In the genomic region with DNA sequence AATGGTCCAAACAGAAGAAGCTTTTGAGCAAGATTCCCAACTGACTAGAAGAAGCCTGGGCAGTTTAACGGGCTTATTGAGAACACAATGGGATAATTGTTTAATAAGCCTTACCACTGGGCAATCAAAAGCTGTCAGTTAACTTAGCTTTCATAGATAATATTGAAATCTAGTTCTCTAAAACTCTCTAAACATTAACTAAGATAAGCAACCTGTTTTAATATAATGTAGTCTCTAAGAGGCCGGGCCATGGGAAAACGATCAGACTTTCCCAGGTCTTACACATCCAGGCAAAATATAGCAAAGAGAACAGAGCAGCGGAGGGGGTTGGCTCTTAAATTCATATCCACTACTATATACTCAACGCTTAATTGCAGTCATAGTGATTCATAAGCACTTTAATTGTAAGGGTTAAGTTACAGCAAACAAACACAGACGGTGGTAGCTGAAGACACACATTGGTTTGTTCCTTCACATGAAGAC, we compare ENCODE assay signal across 1 cellular context.
TF ChIP-seq lines count a peak whose summit lies in the region.

No MANE protein-coding gene starts in this region.

TF ChIP-seq in HEK293, 187 proteins besides CTCF, POLR2A, EP300 and RAD21 (continued from another document and continues in another):
- 0 out of 2 replicates have a peak, but pooled peaks have one; percentile 19 for TF ChIP-seq GLI2 (tag by site-specific recombination; IDR thresholded peaks at IDR 0.05; ENCODE audit: borderline replicate concordance, low read depth)
- no peak for TF ChIP-seq ZNF596 (tag by site-specific recombination; IDR thresholded peaks at IDR 0.05)
- no peak for TF ChIP-seq ZNF501 (tag by site-specific recombination; IDR thresholded peaks at IDR 0.05)
- no peak for TF ChIP-seq ZNF221 (tag by site-specific recombination; IDR thresholded peaks at IDR 0.05; ENCODE audit: borderline replicate concordance)
- 0 out of 2 replicates have a peak, but pooled peaks have one; percentile 40 for TF ChIP-seq ZNF24 (tag by site-specific recombination; IDR thresholded peaks at IDR 0.05)
- no peak for TF ChIP-seq ZNF624 (tag by site-specific recombination; IDR thresholded peaks at IDR 0.05)
- TF ChIP-seq ZNF16 (tag by site-specific recombination; IDR thresholded peaks at IDR 0.05; ENCODE audit: low read depth): no peak
- TF ChIP-seq OVOL3 (tag by site-specific recombination; IDR thresholded peaks at IDR 0.05): 0 out of 2 replicates have a peak, but pooled peaks have one; percentile 29
- no peak for TF ChIP-seq ZNF223 (tag by site-specific recombination; IDR thresholded peaks at IDR 0.05)
- TF ChIP-seq ZNF548 (tag by site-specific recombination; IDR thresholded peaks at IDR 0.05): no peak
- TF ChIP-seq, protein P1, sequence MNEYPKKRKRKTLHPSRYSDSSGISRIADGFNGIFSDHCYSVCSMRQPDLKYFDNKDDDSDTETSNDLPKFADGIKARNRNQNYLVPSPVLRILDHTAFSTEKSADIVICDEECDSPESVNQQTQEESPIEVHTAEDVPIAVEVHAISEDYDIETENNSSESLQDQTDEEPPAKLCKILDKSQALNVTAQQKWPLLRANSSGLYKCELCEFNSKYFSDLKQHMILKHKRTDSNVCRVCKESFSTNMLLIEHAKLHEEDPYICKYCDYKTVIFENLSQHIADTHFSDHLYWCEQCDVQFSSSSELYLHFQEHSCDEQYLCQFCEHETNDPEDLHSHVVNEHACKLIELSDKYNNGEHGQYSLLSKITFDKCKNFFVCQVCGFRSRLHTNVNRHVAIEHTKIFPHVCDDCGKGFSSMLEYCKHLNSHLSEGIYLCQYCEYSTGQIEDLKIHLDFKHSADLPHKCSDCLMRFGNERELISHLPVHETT (tag by site-specific recombination; IDR thresholded peaks at IDR 0.05): no peak
- TF ChIP-seq, protein P2, sequence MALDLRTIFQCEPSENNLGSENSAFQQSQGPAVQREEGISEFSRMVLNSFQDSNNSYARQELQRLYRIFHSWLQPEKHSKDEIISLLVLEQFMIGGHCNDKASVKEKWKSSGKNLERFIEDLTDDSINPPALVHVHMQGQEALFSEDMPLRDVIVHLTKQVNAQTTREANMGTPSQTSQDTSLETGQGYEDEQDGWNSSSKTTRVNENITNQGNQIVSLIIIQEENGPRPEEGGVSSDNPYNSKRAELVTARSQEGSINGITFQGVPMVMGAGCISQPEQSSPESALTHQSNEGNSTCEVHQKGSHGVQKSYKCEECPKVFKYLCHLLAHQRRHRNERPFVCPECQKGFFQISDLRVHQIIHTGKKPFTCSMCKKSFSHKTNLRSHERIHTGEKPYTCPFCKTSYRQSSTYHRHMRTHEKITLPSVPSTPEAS (tag by site-specific recombination; IDR thresholded peaks at IDR 0.05): no peak
- no peak for TF ChIP-seq ZNF239 (tag by site-specific recombination; IDR thresholded peaks at IDR 0.05)
- no peak for TF ChIP-seq ZNF302 (tag by site-specific recombination; IDR thresholded peaks at IDR 0.05; ENCODE audit: low read depth)
- no peak for TF ChIP-seq REST (tag by site-specific recombination; IDR thresholded peaks at IDR 0.05)
- no peak for TF ChIP-seq ZNF792 (tag by site-specific recombination; IDR thresholded peaks at IDR 0.05)
- TF ChIP-seq, protein P3, sequence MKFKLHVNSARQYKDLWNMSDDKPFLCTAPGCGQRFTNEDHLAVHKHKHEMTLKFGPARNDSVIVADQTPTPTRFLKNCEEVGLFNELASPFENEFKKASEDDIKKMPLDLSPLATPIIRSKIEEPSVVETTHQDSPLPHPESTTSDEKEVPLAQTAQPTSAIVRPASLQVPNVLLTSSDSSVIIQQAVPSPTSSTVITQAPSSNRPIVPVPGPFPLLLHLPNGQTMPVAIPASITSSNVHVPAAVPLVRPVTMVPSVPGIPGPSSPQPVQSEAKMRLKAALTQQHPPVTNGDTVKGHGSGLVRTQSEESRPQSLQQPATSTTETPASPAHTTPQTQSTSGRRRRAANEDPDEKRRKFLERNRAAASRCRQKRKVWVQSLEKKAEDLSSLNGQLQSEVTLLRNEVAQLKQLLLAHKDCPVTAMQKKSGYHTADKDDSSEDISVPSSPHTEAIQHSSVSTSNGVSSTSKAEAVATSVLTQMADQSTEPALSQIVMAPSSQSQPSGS (tag by site-specific recombination; IDR thresholded peaks at IDR 0.05; ENCODE audit: low read depth): no peak
- peak; percentile 35; the same call in 1 of the 2 replicates for TF ChIP-seq KLF10 (tag by site-specific recombination; IDR thresholded peaks at IDR 0.05)
- no peak for TF ChIP-seq ZNF202 (tag by site-specific recombination; IDR thresholded peaks at IDR 0.05; ENCODE audit: borderline replicate concordance)
- no peak for TF ChIP-seq HOXA7 (CRISPR knock-in tag; IDR thresholded peaks at IDR 0.05; ENCODE audit: borderline replicate concordance)
- no peak for TF ChIP-seq ZNF140 (tag by site-specific recombination; IDR thresholded peaks at IDR 0.05)
- TF ChIP-seq ZBTB10 (tag by site-specific recombination; IDR thresholded peaks at IDR 0.05): no peak
- TF ChIP-seq, protein P4, sequence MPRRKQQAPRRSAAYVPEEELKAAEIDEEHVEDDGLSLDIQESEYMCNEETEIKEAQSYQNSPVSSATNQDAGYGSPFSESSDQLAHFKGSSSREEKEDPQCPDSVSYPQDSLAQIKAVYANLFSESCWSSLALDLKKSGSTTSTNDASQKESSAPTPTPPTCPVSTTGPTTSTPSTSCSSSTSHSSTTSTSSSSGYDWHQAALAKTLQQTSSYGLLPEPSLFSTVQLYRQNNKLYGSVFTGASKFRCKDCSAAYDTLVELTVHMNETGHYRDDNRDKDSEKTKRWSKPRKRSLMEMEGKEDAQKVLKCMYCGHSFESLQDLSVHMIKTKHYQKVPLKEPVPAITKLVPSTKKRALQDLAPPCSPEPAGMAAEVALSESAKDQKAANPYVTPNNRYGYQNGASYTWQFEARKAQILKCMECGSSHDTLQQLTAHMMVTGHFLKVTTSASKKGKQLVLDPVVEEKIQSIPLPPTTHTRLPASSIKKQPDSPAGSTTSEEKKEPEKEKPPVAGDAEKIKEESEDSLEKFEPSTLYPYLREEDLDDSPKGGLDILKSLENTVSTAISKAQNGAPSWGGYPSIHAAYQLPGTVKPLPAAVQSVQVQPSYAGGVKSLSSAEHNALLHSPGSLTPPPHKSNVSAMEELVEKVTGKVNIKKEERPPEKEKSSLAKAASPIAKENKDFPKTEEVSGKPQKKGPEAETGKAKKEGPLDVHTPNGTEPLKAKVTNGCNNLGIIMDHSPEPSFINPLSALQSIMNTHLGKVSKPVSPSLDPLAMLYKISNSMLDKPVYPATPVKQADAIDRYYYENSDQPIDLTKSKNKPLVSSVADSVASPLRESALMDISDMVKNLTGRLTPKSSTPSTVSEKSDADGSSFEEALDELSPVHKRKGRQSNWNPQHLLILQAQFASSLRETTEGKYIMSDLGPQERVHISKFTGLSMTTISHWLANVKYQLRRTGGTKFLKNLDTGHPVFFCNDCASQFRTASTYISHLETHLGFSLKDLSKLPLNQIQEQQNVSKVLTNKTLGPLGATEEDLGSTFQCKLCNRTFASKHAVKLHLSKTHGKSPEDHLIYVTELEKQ (tag by site-specific recombination; IDR thresholded peaks at IDR 0.05; ENCODE audit: borderline replicate concordance): no peak
- TF ChIP-seq ZNF274 (IDR thresholded peaks at IDR 0.05; ENCODE audit: low read length): no peak
- TF ChIP-seq ZNF274 (tag by site-specific recombination; IDR thresholded peaks at IDR 0.05; ENCODE audit: borderline replicate concordance): no peak
- TF ChIP-seq MEIS1 (CRISPR knock-in tag; IDR thresholded peaks at IDR 0.05; ENCODE audit: borderline replicate concordance): no peak
- TF ChIP-seq IKZF3 (tag by site-specific recombination; IDR thresholded peaks at IDR 0.05): peak; percentile 60
- TF ChIP-seq PRDM4 (tag by site-specific recombination; IDR thresholded peaks at IDR 0.05): no peak
- no peak for TF ChIP-seq ZNF830 (tag by site-specific recombination; IDR thresholded peaks at IDR 0.05; ENCODE audit: low read depth)
- TF ChIP-seq ZNF133 (tag by site-specific recombination; IDR thresholded peaks at IDR 0.05): no peak
- no peak for TF ChIP-seq ZNF488 (tag by site-specific recombination; IDR thresholded peaks at IDR 0.05)
- no peak for TF ChIP-seq ZBTB1 (tag by site-specific recombination; IDR thresholded peaks at IDR 0.05)
- no peak for TF ChIP-seq ZNF19 (tag by site-specific recombination; IDR thresholded peaks at IDR 0.05; ENCODE audit: low read depth)
- no peak; the same call in 1 of the 2 replicates for TF ChIP-seq YY1 (tag by site-specific recombination; IDR thresholded peaks at IDR 0.05)
- TF ChIP-seq ZNF10 (tag by site-specific recombination; IDR thresholded peaks at IDR 0.05): no peak
- TF ChIP-seq ZNF837 (tag by site-specific recombination; IDR thresholded peaks at IDR 0.05): no peak
- TF ChIP-seq ZSCAN16 (tag by site-specific recombination; IDR thresholded peaks at IDR 0.05): no peak
- TF ChIP-seq SETDB1 (IDR thresholded peaks at IDR 0.05; ENCODE audit: insufficient read length, low read length): no peak
- TF ChIP-seq ZNF112 (tag by site-specific recombination; IDR thresholded peaks at IDR 0.05): no peak
- TF ChIP-seq ZNF747 (tag by site-specific recombination; IDR thresholded peaks at IDR 0.05): no peak
- no peak for TF ChIP-seq ZNF155 (tag by site-specific recombination; IDR thresholded peaks at IDR 0.05)
- TF ChIP-seq, protein P5, sequence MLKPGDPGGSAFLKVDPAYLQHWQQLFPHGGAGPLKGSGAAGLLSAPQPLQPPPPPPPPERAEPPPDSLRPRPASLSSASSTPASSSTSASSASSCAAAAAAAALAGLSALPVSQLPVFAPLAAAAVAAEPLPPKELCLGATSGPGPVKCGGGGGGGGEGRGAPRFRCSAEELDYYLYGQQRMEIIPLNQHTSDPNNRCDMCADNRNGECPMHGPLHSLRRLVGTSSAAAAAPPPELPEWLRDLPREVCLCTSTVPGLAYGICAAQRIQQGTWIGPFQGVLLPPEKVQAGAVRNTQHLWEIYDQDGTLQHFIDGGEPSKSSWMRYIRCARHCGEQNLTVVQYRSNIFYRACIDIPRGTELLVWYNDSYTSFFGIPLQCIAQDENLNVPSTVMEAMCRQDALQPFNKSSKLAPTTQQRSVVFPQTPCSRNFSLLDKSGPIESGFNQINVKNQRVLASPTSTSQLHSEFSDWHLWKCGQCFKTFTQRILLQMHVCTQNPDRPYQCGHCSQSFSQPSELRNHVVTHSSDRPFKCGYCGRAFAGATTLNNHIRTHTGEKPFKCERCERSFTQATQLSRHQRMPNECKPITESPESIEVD (tag by site-specific recombination; IDR thresholded peaks at IDR 0.05): peak; percentile 78
